ENCODE assay signal across 8 cellular contexts in genomic region chrX:47649781-47650163, GRCh38. TPM values are rescaled to one million over a fixed set of nuclear protein-coding genes. Genes with fewer than 3 reads are reported as not detected.
DNase-seq lines count a peak whose midpoint lies in the region; ATAC-seq and TF ChIP-seq lines count a peak whose summit lies in the region.

No MANE protein-coding gene starts in this region.

- DNase-seq in GM06990 (ENCODE audit: extremely low read depth, insufficient read length): no peak
- no peak for DNase-seq in Peyer's patch
- no peak for DNase-seq in esophagus muscularis mucosa (ENCODE audit: extremely low spot score)
- DNase-seq in psoas muscle: no peak
- DNase-seq in activated effector memory CD4-positive, alpha-beta T cell treated with Interleukin-2 at 50 U/mL for 16 hours: no peak

- no peak for TF ChIP-seq POLR2A in Peyer's patch (IDR thresholded peaks at IDR 0.05)
- TF ChIP-seq POLR2A in esophagus muscularis mucosa (IDR thresholded peaks at IDR 0.05; ENCODE audit: low read depth): no peak

- H3K36me3 ChIP-seq in GM06990 (ENCODE audit: control insufficient read depth, insufficient read depth, low read length) (no peaks in the 10 kb centered on the region; the same call in 1 of the 2 replicates), Peyer's patch (no peaks in the 10 kb centered on the region), esophagus muscularis mucosa (peaks cover 0 to 15% (median 9%) of the 10 kb centered on the region in 4 donors), psoas muscle (ENCODE audit: insufficient read depth in 1 of 2, low read depth in 1 of 2) (peaks cover 3 to 28% of the 10 kb centered on the region in 2 donors)

- ATAC-seq in psoas muscle: no peak
- no peak for ATAC-seq in HG02973 (IDR thresholded peaks at IDR 0.05; ENCODE audit: unreplicated experiment)
- no peak for ATAC-seq in GM21447 (IDR thresholded peaks at IDR 0.05; ENCODE audit: unreplicated experiment)
- ATAC-seq in HG03025 (IDR thresholded peaks at IDR 0.05; ENCODE audit: low FRiP score, unreplicated experiment): no peak

- TF ChIP-seq CTCF in GM06990 (IDR thresholded peaks at IDR 0.05; ENCODE audit: insufficient read depth, low read length, poor library complexity, severe bottlenecking): no peak
- no peak for TF ChIP-seq CTCF in Peyer's patch (IDR thresholded peaks at IDR 0.05)
- no peak for TF ChIP-seq CTCF in esophagus muscularis mucosa (IDR thresholded peaks at IDR 0.05)
- TF ChIP-seq CTCF in psoas muscle (IDR thresholded peaks at IDR 0.05): no peak

- H3K4me3 ChIP-seq in GM06990 (replicated peaks; ENCODE audit: low read depth, low read length): peak overlapping the region; percentile 68
- H3K4me3 ChIP-seq in Peyer's patch: peak overlapping the region; percentile 66 to 84 (median 72)
- peak overlapping the region; percentile 72 to 85 (median 74) for H3K4me3 ChIP-seq in esophagus muscularis mucosa
- peak overlapping the region; percentile 72 for H3K4me3 ChIP-seq in psoas muscle

- WGBS in esophagus muscularis mucosa: 54% methylated on average over 11 of the region's 11 CpGs
- WGBS in psoas muscle, 3 donors: 1 to 37% (median 3%) methylated on average over 11 of the region's 11 CpGs

- TF ChIP-seq EP300 in esophagus muscularis mucosa (IDR thresholded peaks at IDR 0.05): no peak

- H3K27ac ChIP-seq in Peyer's patch: peak overlapping the region; percentile 84 to 90 (median 86)
- peak overlapping the region; percentile 87 to 89 (median 89) for H3K27ac ChIP-seq in esophagus muscularis mucosa (replicated peaks in 1 of 4)
- H3K27ac ChIP-seq in psoas muscle: peak overlapping the region; percentile 87

- H3K27me3 ChIP-seq in GM06990 (replicated peaks; ENCODE audit: control insufficient read depth, insufficient read depth, low read length) (no peaks in the 10 kb centered on the region), Peyer's patch (no peaks in the 10 kb centered on the region), esophagus muscularis mucosa (peaks cover 0 to 6% (median 0%) of the 10 kb centered on the region in 4 donors), psoas muscle (ENCODE audit: insufficient read depth in 3 of 3, low read length in 2 of 3) (no peaks in the 10 kb centered on the region)

- intact Hi-C loops in esophagus muscularis mucosa (cut with DNase I): loop anchor here (10.0 kb wide), 3 partner anchors 375 to 1515 kb away; partner anchors contain the start of genes MAGIX and OTUD5
- intact Hi-C loops in psoas muscle (cut with DNase I): loop anchor here in 1 of 2 donors (10.0 kb wide), 1 partner anchor 505 kb away; the partner anchor contains the start of genes NDUFB11 and RBM10

- H3K9me3 ChIP-seq in Peyer's patch (no peaks in the 10 kb centered on the region), esophagus muscularis mucosa (no peaks in the 10 kb centered on the region), psoas muscle (no peaks in the 10 kb centered on the region)

- H3K4me1 ChIP-seq in Peyer's patch (peaks cover 0 to 15% (median 0%) of the 10 kb centered on the region in 4 donors), esophagus muscularis mucosa (peaks cover 9 to 28% (median 24%) of the 10 kb centered on the region in 4 donors), psoas muscle (peaks cover 8% of the 10 kb centered on the region)

RNA-seq across cellular contexts. Expression of gene ELK1, which starts 0.6 kb away (rescaled TPM):
- 10 to 100 TPM; 14.9 to 18.2 (median 16.1) TPM for total RNA-seq in Peyer's patch
- 10 to 100 TPM; 19.1 to 35.3 (median 25.1) TPM for total RNA-seq in esophagus muscularis mucosa
- total RNA-seq in psoas muscle: 10 to 100 TPM; 30.7 to 55.7 (median 34.2) TPM
- polyA plus RNA-seq in psoas muscle: 10 to 100 TPM; 18.7 to 42.8 (median 33.3) TPM

RNA-seq across cellular contexts. Expression of gene UXT, which starts 9.2 kb away (rescaled TPM):
- total RNA-seq in Peyer's patch: 100 to 1,000 TPM in 1 of 4 donors, 10 to 100 TPM in 3; 40.5 to 148 (median 77.5) TPM
- 10 to 100 TPM; 75.9 to 98.0 (median 90.4) TPM for total RNA-seq in esophagus muscularis mucosa
- total RNA-seq in psoas muscle: 10 to 100 TPM; 67.8 to 87.1 (median 80.4) TPM
- polyA plus RNA-seq in psoas muscle: 100 to 1,000 TPM; 124 to 172 (median 143) TPM

RNA-seq across cellular contexts. Expression of gene CFP, which starts 20.0 kb away (rescaled TPM):
- 1 to 10 TPM; 1.1 to 7.4 (median 4.4) TPM for total RNA-seq in Peyer's patch
- total RNA-seq in esophagus muscularis mucosa: 10 to 100 TPM in 2 of 4 donors, 1 to 10 TPM in 2; 6.8 to 16.1 (median 9.9) TPM
- 1 to 10 TPM in 3 of 4 donors, under 1 TPM in 1; 0.51 to 1.8 (median 1.6) TPM for total RNA-seq in psoas muscle
- 1 to 10 TPM in 1 of 3 donors, under 1 TPM in 2; 0.86 to 1.6 (median 0.90) TPM for polyA plus RNA-seq in psoas muscle

RNA-seq across cellular contexts. Expression of gene SYN1, which starts 30.1 kb away (rescaled TPM):
- total RNA-seq in Peyer's patch (under 1 TPM in 1 of 4 donors, not detected in 3; 0.67 TPM), esophagus muscularis mucosa (under 1 TPM; 0.42 to 0.98 (median 0.56) TPM), psoas muscle (1 to 10 TPM in 3 of 4 donors, under 1 TPM in 1; 0.84 to 7.0 (median 2.6) TPM)
- polyA plus RNA-seq in psoas muscle: 1 to 10 TPM in 2 of 3 donors, under 1 TPM in 1; 0.80 to 2.4 (median 2.3) TPM
